ENCODE assay signal across 20 cellular contexts in genomic region chr1:92323473-92324453, GRCh38. TPM values are rescaled to one million over a fixed set of nuclear protein-coding genes. Genes with fewer than 3 reads are reported as not detected.
DNase-seq lines count a peak whose midpoint lies in the region; ATAC-seq and TF ChIP-seq lines count a peak whose summit lies in the region.
"Had no signal": no experiment of that assay in that cellular context is flagged by ENCODE, and none has a peak within 500 bp of the region (broad histone marks: within the 10 kb centered on the region; RNA-seq: fewer than 3 reads in every experiment).

No MANE protein-coding gene starts in this region.

- H3K79me1 ChIP-seq in IMR-90 (ENCODE audit: low read depth in 1 of 2, low read length in 2 of 2), result peaks cover 3 to 6% of the 10 kb centered on the region in 2 experiments; a peak in 1 of 4 replicates

- no peak for TF ChIP-seq CTCF in IMR-90 (conservative IDR thresholded peaks at IDR 0.05; ENCODE audit: low read depth, low read length)
- TF ChIP-seq CTCF in RWPE1 (conservative IDR thresholded peaks at IDR 0.05; ENCODE audit: low read depth), result no peak

- POLR2A ChIA-PET in IMR-90 (lab: Charles Lee; ENCODE audit: unreplicated experiment), result no interaction called here
- POLR2A ChIA-PET in naive thymus-derived CD8-positive, alpha-beta T cell (lab: Charles Lee), result no interaction called here
- POLR2A ChIA-PET in RWPE1 (lab: Yijun Ruan, JAX; ENCODE audit: low non-redundant PET), result no interaction called here

- peak overlapping the region; percentile 95 for H3K27ac Mint-ChIP-seq in activated CD8-positive, alpha-beta memory T cell treated with anti-CD3 and anti-CD28 coated beads, Interleukin-2, amount 10 ng/mL, durations not matched to agents 7 days and 5 days
- peak overlapping the region; percentile 67 for H3K27ac Mint-ChIP-seq in activated naive CD8-positive, alpha-beta T cell treated with anti-CD3 and anti-CD28 coated beads for 36 hours
- peak overlapping the region in 7 of 10 donors; percentile 13 to 86 (median 76) for H3K27ac Mint-ChIP-seq in naive thymus-derived CD8-positive, alpha-beta T cell
- H3K27ac Mint-ChIP-seq: stimulated activated naive B cell treated with anti-CD40 and anti-IgM and Interleukin-4, amounts not matched to agents 10 μg/mL and 1 μg/mL and 100 μg/mL, for 72 hours had no signal

- no peak overlapping the region for H2AK5ac ChIP-seq in IMR-90 (ENCODE audit: low read depth, low read length)

- no peak overlapping the region for H2BK5ac ChIP-seq in IMR-90 (ENCODE audit: low read depth, low read length, poor library complexity, severe bottlenecking)

- H3K27me3 Mint-ChIP-seq in activated CD8-positive, alpha-beta memory T cell treated with anti-CD3 and anti-CD28 coated beads, Interleukin-2, amount 10 ng/mL, durations not matched to agents 7 days and 5 days, result no peaks in the 10 kb centered on the region
- no peaks in the 10 kb centered on the region for H3K27me3 Mint-ChIP-seq in activated naive CD8-positive, alpha-beta T cell treated with anti-CD3 and anti-CD28 coated beads for 36 hours
- no peaks in the 10 kb centered on the region for H3K27me3 Mint-ChIP-seq in naive thymus-derived CD8-positive, alpha-beta T cell
- H3K27me3 Mint-ChIP-seq: stimulated activated naive B cell treated with anti-CD40 and anti-IgM and Interleukin-4, amounts not matched to agents 10 μg/mL and 1 μg/mL and 100 μg/mL, for 72 hours had no signal

- no peak overlapping the region for H2BK20ac ChIP-seq in IMR-90 (ENCODE audit: low read depth, low read length)

- no peak overlapping the region for H3K4me3 ChIP-seq in IMR-90 (ENCODE audit: insufficient read depth, low read depth, low read length)
- H3K4me3 ChIP-seq: GM23248, left ventricle myocardium inferior, mucosa of descending colon, transverse colon had no signal

- no peaks in the 10 kb centered on the region for H3K4me1 ChIP-seq in IMR-90 (ENCODE audit: control insufficient read depth, insufficient read depth, low read length)
- H3K4me1 ChIP-seq: left ventricle myocardium inferior, transverse colon had no signal

- no peak for TF ChIP-seq RAD21 in IMR-90 (IDR thresholded peaks at IDR 0.05; ENCODE audit: low read length)

- peaks cover 5% of the 10 kb centered on the region; the same call in 1 of the 2 replicates for H3K9me3 ChIP-seq in IMR-90 (ENCODE audit: control insufficient read depth, insufficient read depth, low read length)
- H3K9me3 ChIP-seq: SK-N-SH had no signal

- 83% methylated on average over 1 of the region's 7 CpGs; no CpG with 5 or more reads in 1 of the 2 experiments for WGBS in IMR-90 (ENCODE audit: extremely low coverage in 2 of 2, insufficient read length in 1 of 2), 2 experiments

- ATAC-seq in activated CD8-positive, alpha-beta memory T cell treated with anti-CD3 and anti-CD28 coated beads, Interleukin-2, amount 10 ng/mL, durations not matched to agents 7 days and 5 days, result peak; percentile 79
- no peak for ATAC-seq in IMR-90 (ENCODE audit: low read depth)
- ATAC-seq in naive thymus-derived CD8-positive, alpha-beta T cell, result no peak
- ATAC-seq: esophagus mucosa; mucosa of descending colon; stimulated activated naive B cell treated with anti-CD40 and anti-IgM and Interleukin-4, amounts not matched to agents 10 μg/mL and 1 μg/mL and 100 μg/mL, for 72 hours had no signal

- H3K4ac ChIP-seq in IMR-90 (ENCODE audit: low read depth, low read length), result no peak overlapping the region

- H4K20me1 ChIP-seq in IMR-90 (ENCODE audit: insufficient read depth, low read length), result no peaks in the 10 kb centered on the region

- no peak overlapping the region for H4K91ac ChIP-seq in IMR-90 (ENCODE audit: insufficient read depth, low read depth, low read length)

- H3K9me3 Mint-ChIP-seq in activated CD8-positive, alpha-beta memory T cell treated with anti-CD3 and anti-CD28 coated beads, Interleukin-2, amount 10 ng/mL, durations not matched to agents 7 days and 5 days (ENCODE audit: low read depth), result peaks cover 8% of the 10 kb centered on the region
- H3K9me3 Mint-ChIP-seq in activated naive CD8-positive, alpha-beta T cell treated with anti-CD3 and anti-CD28 coated beads for 36 hours, result peaks cover 20% of the 10 kb centered on the region
- H3K9me3 Mint-ChIP-seq in naive thymus-derived CD8-positive, alpha-beta T cell, result peaks cover 6 to 25% (median 17%) of the 10 kb centered on the region in 9 donors

- no peaks in the 10 kb centered on the region for H3K27me3 ChIP-seq in IMR-90 (ENCODE audit: control insufficient read depth, insufficient read depth, low read length)
- H3K27me3 ChIP-seq: brain microvascular endothelial cell, transverse colon had no signal

- DNase-seq in activated CD8-positive, alpha-beta memory T cell treated with anti-CD3 and anti-CD28 coated beads, Interleukin-2, amount 10 ng/mL, durations not matched to agents 7 days and 5 days, result no peak
- DNase-seq in activated CD8-positive, alpha-beta memory T cell treated with anti-CD3 and anti-CD28 coated beads for 24 hours, result no peak
- DNase-seq in IMR-90, result no peak
- no peak for DNase-seq in activated naive CD8-positive, alpha-beta T cell treated with anti-CD3 and anti-CD28 coated beads for 36 hours
- no peak for DNase-seq in naive thymus-derived CD8-positive, alpha-beta T cell
- DNase-seq in RWPE1 (ENCODE audit: low spot score), result no peak
- DNase-seq in activated effector memory CD4-positive, alpha-beta T cell treated with anti-CD3 and anti-CD28 coated beads, Interleukin-2, amount 50 U/mL, for 16 hours, result no peak
- DNase-seq in NOMO-1 (lab: John Stamatoyannopoulos, UW; ENCODE audit: unreplicated experiment in 2 of 2), result no peak
- DNase-seq: brain microvascular endothelial cell; C1 segment of cervical spinal cord; dermis blood vessel endothelial cell; GM23248; left ventricle myocardium inferior; mucosa of descending colon; nucleus accumbens; SK-N-SH; stimulated activated CD4-positive, alpha-beta T cell treated with anti-CD3 and anti-CD28 coated beads, Interleukin-15, amount 100 ng/mL, for 24 hours; stimulated activated naive B cell treated with anti-CD40 and anti-IgM and Interleukin-4, amounts not matched to agents 10 μg/mL and 1 μg/mL and 100 μg/mL, for 72 hours; transverse colon had no signal

- H3K9ac ChIP-seq in IMR-90 (ENCODE audit: low read depth, low read length), result no peak overlapping the region
- H3K9ac ChIP-seq: GM23248, SK-N-SH had no signal

- H3K23ac ChIP-seq in IMR-90 (ENCODE audit: low read depth, low read length), result no peak overlapping the region

- in situ Hi-C loops in IMR-90 (cut with MboI; ENCODE audit: low sequenced_read_pairs), result no loop called here

- H3K4me2 ChIP-seq in IMR-90 (ENCODE audit: low read depth, low read length), result no peak overlapping the region
- H3K4me2 ChIP-seq: SK-N-SH had no signal

- H3K18ac ChIP-seq in IMR-90 (ENCODE audit: low read depth, low read length), result no peak overlapping the region

- H2AK9ac ChIP-seq in IMR-90 (replicated peaks; ENCODE audit: low read depth, low read length, poor library complexity), result no peak overlapping the region

- H3K36me3 Mint-ChIP-seq in activated CD8-positive, alpha-beta memory T cell treated with anti-CD3 and anti-CD28 coated beads, Interleukin-2, amount 10 ng/mL, durations not matched to agents 7 days and 5 days, result peaks cover 67% of the 10 kb centered on the region
- H3K36me3 Mint-ChIP-seq in activated naive CD8-positive, alpha-beta T cell treated with anti-CD3 and anti-CD28 coated beads for 36 hours, result peaks cover 74% of the 10 kb centered on the region
- H3K36me3 Mint-ChIP-seq in naive thymus-derived CD8-positive, alpha-beta T cell, result peaks cover 40 to 69% (median 60%) of the 10 kb centered on the region in 3 donors

- dilution Hi-C loops in IMR-90 (cut with HindIII; ENCODE audit: low sequenced_read_pairs, unreplicated experiment), result no loop called here

- H4K5ac ChIP-seq in IMR-90 (ENCODE audit: low read depth, low read length), result no peak overlapping the region

- no peak overlapping the region for H2AFZ ChIP-seq in IMR-90 (replicated peaks; ENCODE audit: low read length, poor library complexity)
- H2AFZ ChIP-seq: GM23248 had no signal

- no peak for TF ChIP-seq POLR2A in IMR-90 (IDR thresholded peaks at IDR 0.05; ENCODE audit: low read depth, low read length)

- peak overlapping the region; percentile 72 for H3K4me3 Mint-ChIP-seq in activated CD8-positive, alpha-beta memory T cell treated with anti-CD3 and anti-CD28 coated beads, Interleukin-2, amount 10 ng/mL, durations not matched to agents 7 days and 5 days
- H3K4me3 Mint-ChIP-seq in activated naive CD8-positive, alpha-beta T cell treated with anti-CD3 and anti-CD28 coated beads for 36 hours, result no peak overlapping the region
- H3K4me3 Mint-ChIP-seq in naive thymus-derived CD8-positive, alpha-beta T cell, result peak overlapping the region in 6 of 10 donors; percentile 31 to 71 (median 44)
- H3K4me3 Mint-ChIP-seq: stimulated activated naive B cell treated with anti-CD40 and anti-IgM and Interleukin-4, amounts not matched to agents 10 μg/mL and 1 μg/mL and 100 μg/mL, for 72 hours had no signal

- no peak overlapping the region for H3K56ac ChIP-seq in IMR-90 (ENCODE audit: extremely low read depth, insufficient read depth, low read length)

- intact Hi-C loops in IMR-90 (cut with micrococcal nuclease), result no loop called here

- H3K27ac ChIP-seq in IMR-90 (ENCODE audit: insufficient read depth, low read length) (no peak overlapping the region), RWPE1 (no peak overlapping the region)
- H3K27ac ChIP-seq: brain microvascular endothelial cell, GM23248, left ventricle myocardium inferior, transverse colon had no signal

- H3K9me1 ChIP-seq in IMR-90 (ENCODE audit: insufficient read depth, low read length), result no peaks in the 10 kb centered on the region

- H3K14ac ChIP-seq in IMR-90 (replicated peaks; ENCODE audit: low read depth, low read length), result no peak overlapping the region

- H4K8ac ChIP-seq in IMR-90 (ENCODE audit: low read depth in 2 of 2, low read length in 2 of 2), result no peak overlapping the region

- peaks cover 41% of the 10 kb centered on the region for H3K4me1 Mint-ChIP-seq in activated CD8-positive, alpha-beta memory T cell treated with anti-CD3 and anti-CD28 coated beads, Interleukin-2, amount 10 ng/mL, durations not matched to agents 7 days and 5 days
- H3K4me1 Mint-ChIP-seq in activated naive CD8-positive, alpha-beta T cell treated with anti-CD3 and anti-CD28 coated beads for 36 hours, result peaks cover 19% of the 10 kb centered on the region
- H3K4me1 Mint-ChIP-seq in naive thymus-derived CD8-positive, alpha-beta T cell, result peaks cover 13 to 24% (median 21%) of the 10 kb centered on the region in 4 donors
- H3K4me1 Mint-ChIP-seq: stimulated activated naive B cell treated with anti-CD40 and anti-IgM and Interleukin-4, amounts not matched to agents 10 μg/mL and 1 μg/mL and 100 μg/mL, for 72 hours had no signal

- H2BK15ac ChIP-seq in IMR-90 (ENCODE audit: low read depth, low read length), result no peak overlapping the region

- no peak overlapping the region for H2BK120ac ChIP-seq in IMR-90 (ENCODE audit: low read depth, low read length)

- TSS peak; percentile 67 for BruUV-seq in IMR-90 (replicated peaks; lab: Mats Ljungman, UMichigan)

- H3K36me3 ChIP-seq in IMR-90 (ENCODE audit: control insufficient read depth, insufficient read depth, low read length), result peaks cover 16% of the 10 kb centered on the region

- CTCF ChIA-PET in activated CD8-positive, alpha-beta memory T cell treated with anti-CD3 and anti-CD28 coated beads, Interleukin-2, amount 10 ng/mL, durations not matched to agents 7 days and 5 days (lab: Charles Lee), result interaction anchor here (0.8 to 20.4 kb wide), 3 partner anchors 41 to 161 kb away, joined by 3 to 296 read pairs (median 10); partner anchors contain the start of gene GFI1
- CTCF ChIA-PET in IMR-90 (lab: Yijun Ruan, JAX) (no interaction called here), RWPE1 (lab: Yijun Ruan, JAX) (no interaction called here)

RNA-seq across cellular contexts. Expression of gene RPAP2, which starts 24.9 kb away (rescaled TPM):
- total RNA-seq in activated CD8-positive, alpha-beta memory T cell treated with anti-CD3 and anti-CD28 coated beads, Interleukin-2, amount 10 ng/mL, durations not matched to agents 7 days and 5 days, result 10 to 100 TPM; 37.1 to 41.4 TPM
- 13.6 TPM in 2 replicates for total RNA-seq in IMR-90 (2012; rRNA removed)
- polyA plus RNA-seq in IMR-90 (2012; rRNA removed), result 3.9 and 7.1 TPM in 2 replicates
- polyA plus RNA-seq in IMR-90 (2012; cell fraction: cytosol; rRNA removed), result 0.46 and 1.6 TPM in 2 replicates
- 0.44 and 4.0 TPM in 2 replicates for polyA plus RNA-seq in IMR-90 (2012; cell fraction: nucleus; rRNA removed; ENCODE audit: low replicate concordance)
- total RNA-seq in activated naive CD8-positive, alpha-beta T cell treated with anti-CD3 and anti-CD28 coated beads for 36 hours, result 10 to 100 TPM; 34.5 to 36.3 TPM
- 10 to 100 TPM; 38.7 to 48.4 TPM for total RNA-seq in naive thymus-derived CD8-positive, alpha-beta T cell
- 10 to 100 TPM; 15.3 to 25.9 (median 19.4) TPM for polyA plus RNA-seq in naive thymus-derived CD8-positive, alpha-beta T cell

RNA-seq across cellular contexts. Expression of gene GLMN, which starts 25.0 kb away (rescaled TPM):
- 10 to 100 TPM; 25.7 to 26.0 TPM for total RNA-seq in activated CD8-positive, alpha-beta memory T cell treated with anti-CD3 and anti-CD28 coated beads, Interleukin-2, amount 10 ng/mL, durations not matched to agents 7 days and 5 days
- 4.1 and 11.9 TPM in 2 replicates for total RNA-seq in IMR-90 (2012; rRNA removed)
- polyA plus RNA-seq in IMR-90 (2012; rRNA removed), result 3.3 and 4.7 TPM in 2 replicates
- 0.21 and 0.22 TPM in 2 replicates for polyA plus RNA-seq in IMR-90 (2012; cell fraction: cytosol; rRNA removed)
- polyA plus RNA-seq in IMR-90 (2012; cell fraction: nucleus; rRNA removed; ENCODE audit: low replicate concordance), result 0.66 and 6.6 TPM in 2 replicates
- 10 to 100 TPM; 18.1 to 20.1 TPM for total RNA-seq in activated naive CD8-positive, alpha-beta T cell treated with anti-CD3 and anti-CD28 coated beads for 36 hours
- total RNA-seq in naive thymus-derived CD8-positive, alpha-beta T cell, result 10 to 100 TPM; 14.8 to 16.3 TPM
- polyA plus RNA-seq in naive thymus-derived CD8-positive, alpha-beta T cell, result 10 to 100 TPM in 1 of 3 donors, 1 to 10 TPM in 2; 6.3 to 11.7 (median 9.4) TPM
